Comparison of ENCODE assay signal across 14 cellular contexts in genomic region chr12:104793280-104793679, GRCh38.
DNase-seq lines count a peak whose midpoint lies in the region; ATAC-seq, FAIRE-seq and TF ChIP-seq lines count a peak whose summit lies in the region.
"Had no signal": no experiment of that assay in that cellular context is flagged by ENCODE, and none has a peak within 500 bp of the region (broad histone marks: within the 10 kb centered on the region; RNA-seq: fewer than 3 reads in every experiment).

No MANE protein-coding gene starts in this region.

- H3K9me1 ChIP-seq in keratinocyte (ENCODE audit: control insufficient read depth, extremely low read depth, insufficient read depth, low read length) = no peaks in the 10 kb centered on the region

- H3K4me1 ChIP-seq in A549 = peaks cover 9% of the 10 kb centered on the region; the same call in 2 of the 3 replicates
- peaks cover 14% of the 10 kb centered on the region for H3K4me1 ChIP-seq in keratinocyte (ENCODE audit: control insufficient read depth, extremely low read depth, insufficient read depth, low read length)
- H3K4me1 ChIP-seq in foreskin keratinocyte = peaks cover 5% of the 10 kb centered on the region

- H3K4me2 ChIP-seq in A549 (no peak overlapping the region), keratinocyte (ENCODE audit: control insufficient read depth, extremely low read depth, insufficient read depth, low read depth, low read length) (peak overlapping the region; percentile 27)

- no peak for TF ChIP-seq RAD21 in A549 (conservative IDR thresholded peaks at IDR 0.05 in 1 of 2, IDR thresholded peaks at IDR 0.05 in 1 of 2)

- no peak for DNase-seq in A549 (ENCODE audit: low read depth in 1 of 2, low spot score in 1 of 2)
- peak; percentile 45 for DNase-seq in H4 (ENCODE audit: low spot score)
- DNase-seq in astrocyte of the cerebellum (ENCODE audit: low read depth) = peak; percentile 97
- no peak for DNase-seq in keratinocyte (ENCODE audit: low read depth, low spot score)
- no peak for DNase-seq in foreskin keratinocyte
- no peak for DNase-seq in NCI-H146 treated with DMSO at 0.1 percent for 48 hours (lab: John Stamatoyannopoulos, UW; ENCODE audit: unreplicated experiment)
- DNase-seq in SHP77 (lab: John Stamatoyannopoulos, UW) = no peak
- DNase-seq: DND-41; effector memory CD4-positive, alpha-beta T cell; NCI-H1436 had no signal

- in situ Hi-C loops in astrocyte of the cerebellum (cut with HindIII; ENCODE audit: low sequenced_read_pairs) = no loop called here

- no peak overlapping the region for H3K9ac ChIP-seq in keratinocyte (ENCODE audit: control insufficient read depth, extremely low read depth, insufficient read depth, low read length)

- peak; percentile 15 to 33; a peak in 2 of 6 replicates for ATAC-seq in A549
- ATAC-seq in foreskin keratinocyte = no peak
- ATAC-seq in GM18502 (IDR thresholded peaks at IDR 0.05; ENCODE audit: poor library complexity, unreplicated experiment) = no peak
- ATAC-seq: WTC11 had no signal

- no peaks in the 10 kb centered on the region for H3K79me2 ChIP-seq in keratinocyte (ENCODE audit: control insufficient read depth, insufficient read depth, low read length)

- dilution Hi-C loops in keratinocyte (cut with MboI; ENCODE audit: extremely low pct_ligation_motif_present, low sequenced_read_pairs) = no loop called here

- H3K27ac ChIP-seq in A549 = peak overlapping the region in 1 of 2 experiments; percentile 0; a peak in 1 of 6 replicates
- no peak overlapping the region for H3K27ac ChIP-seq in keratinocyte (ENCODE audit: control insufficient read depth, insufficient read depth, low read length)
- H3K27ac ChIP-seq in foreskin keratinocyte = no peak overlapping the region
- H3K27ac ChIP-seq: heart left ventricle, SK-N-MC had no signal

- no peak for TF ChIP-seq EP300 in A549 (IDR thresholded peaks at IDR 0.05)

- WGBS in A549 (ENCODE audit: missing lambda C conversion rate) = 82% methylated on average over 3 of the region's 3 CpGs

- no peaks in the 10 kb centered on the region for H4K20me1 ChIP-seq in keratinocyte (ENCODE audit: control insufficient read depth, extremely low read depth, insufficient read depth, low read length)

- H3K9me3 ChIP-seq in A549 = no peaks in the 10 kb centered on the region
- H3K9me3 ChIP-seq in keratinocyte (ENCODE audit: control insufficient read depth, low read depth, low read length) = no peaks in the 10 kb centered on the region
- H3K9me3 ChIP-seq: heart left ventricle had no signal

- H3K36me3 ChIP-seq in keratinocyte (ENCODE audit: control insufficient read depth in 2 of 2, extremely low read depth in 1 of 2, insufficient read depth in 2 of 2, low read length in 2 of 2) = no peaks in the 10 kb centered on the region
- H3K36me3 ChIP-seq: heart left ventricle had no signal

- CTCF ChIA-PET in A549 (lab: Yijun Ruan, JAX) = interaction anchor here (0.6 to 2.2 kb wide), 3 partner anchors 10 to 335 kb away, joined by 3 to 7 read pairs (median 3); no protein-coding TSS in a partner anchor

- no peak for TF ChIP-seq CTCF in A549 (IDR thresholded peaks at IDR 0.05)
- no peak for TF ChIP-seq CTCF in astrocyte of the cerebellum (IDR thresholded peaks at IDR 0.05; ENCODE audit: low read depth, low read length, missing control alignments)
- no peak for TF ChIP-seq CTCF in keratinocyte (optimal IDR thresholded peaks at IDR 0.05 in 1 of 3, IDR thresholded peaks at IDR 0.05 in 1 of 3, conservative IDR thresholded peaks at IDR 0.05 in 1 of 3; ENCODE audit: extremely low read depth in 1 of 3, insufficient read depth in 2 of 3, low read length in 3 of 3)
- no peak for TF ChIP-seq CTCF in foreskin keratinocyte (conservative IDR thresholded peaks at IDR 0.05)

- H3K4me3 ChIP-seq in A549 (no peak overlapping the region), astrocyte of the cerebellum (ENCODE audit: low read depth, low read length) (no peak overlapping the region), keratinocyte (ENCODE audit: control insufficient read depth in 2 of 3, extremely low read depth in 1 of 3, insufficient read depth in 2 of 3, low read depth in 1 of 3, low read length in 3 of 3) (no peak overlapping the region)
- H3K4me3 ChIP-seq: heart left ventricle, SK-N-MC had no signal

- no peak for TF ChIP-seq POLR2A in A549 (IDR thresholded peaks at IDR 0.05; ENCODE audit: low read length)

- POLR2A ChIA-PET in A549 (lab: Yijun Ruan, JAX) = no interaction called here

- H2AFZ ChIP-seq in keratinocyte (ENCODE audit: control insufficient read depth, low read length) = no peak overlapping the region

- FAIRE-seq in A549 (lab: Jason Lieb, UNC) = no peak
- FAIRE-seq in keratinocyte (lab: Jason Lieb, UNC) = no peak

- H3K27me3 ChIP-seq in keratinocyte (ENCODE audit: control insufficient read depth, extremely low read depth, insufficient read depth, low read length) (no peaks in the 10 kb centered on the region), foreskin keratinocyte (no peaks in the 10 kb centered on the region)
- H3K27me3 ChIP-seq: heart left ventricle had no signal

TF ChIP-seq in A549, 52 proteins besides CTCF, POLR2A, EP300 and RAD21:
- TF ChIP-seq CHD4 (IDR thresholded peaks at IDR 0.05; ENCODE audit: borderline replicate concordance) = no peak
- no peak for TF ChIP-seq NPAS2 (CRISPR knock-in tag; IDR thresholded peaks at IDR 0.05; ENCODE audit: borderline replicate concordance)
- TF ChIP-seq CEBPB (IDR thresholded peaks at IDR 0.05) = no peak
- no peak for TF ChIP-seq HMGXB4 (CRISPR knock-in tag; IDR thresholded peaks at IDR 0.05; ENCODE audit: borderline replicate concordance)
- no peak for TF ChIP-seq HDAC2 (IDR thresholded peaks at IDR 0.05)
- no peak for TF ChIP-seq FOSL2 (IDR thresholded peaks at IDR 0.05)
- TF ChIP-seq FOSL2 (CRISPR knock-in tag; IDR thresholded peaks at IDR 0.05) = no peak
- no peak for TF ChIP-seq EHF (CRISPR knock-in tag; IDR thresholded peaks at IDR 0.05)
- no peak for TF ChIP-seq RARB (CRISPR knock-in tag; IDR thresholded peaks at IDR 0.05)
- TF ChIP-seq KDM5A (IDR thresholded peaks at IDR 0.05) = no peak
- no peak for TF ChIP-seq BCL3 (IDR thresholded peaks at IDR 0.05)
- TF ChIP-seq MYC (IDR thresholded peaks at IDR 0.05; ENCODE audit: borderline replicate concordance, low read length) = no peak
- no peak for TF ChIP-seq CBX8 (IDR thresholded peaks at IDR 0.05)
- TF ChIP-seq SMC3 (IDR thresholded peaks at IDR 0.05) = no peak
- TF ChIP-seq TFCP2L1 (CRISPR knock-in tag; IDR thresholded peaks at IDR 0.05) = no peak
- TF ChIP-seq CBX2 (IDR thresholded peaks at IDR 0.05; ENCODE audit: borderline replicate concordance, low read depth) = no peak
- TF ChIP-seq JUNB (IDR thresholded peaks at IDR 0.05) = no peak
- no peak for TF ChIP-seq PHF8 (IDR thresholded peaks at IDR 0.05; ENCODE audit: borderline replicate concordance, low read depth)

Comparison
In these comparisons a context has a peak if more than half of its experiments do, and no peak if none do; other contexts are left out.
1. ATAC-seq: peak in A549 (2 of 2); none in foreskin keratinocyte (single experiment) and GM18502 (single experiment).
2. DNase-seq: peak in H4 (single experiment) and astrocyte of the cerebellum (single experiment); none in A549 (0 of 2), keratinocyte (single experiment), foreskin keratinocyte (0 of 2), NCI-H146 treated with DMSO at 0.1 percent for 48 hours (single experiment) and SHP77 (0 of 2).